Comparison of ENCODE assay signal across 1 cellular context in the genomic region with DNA sequence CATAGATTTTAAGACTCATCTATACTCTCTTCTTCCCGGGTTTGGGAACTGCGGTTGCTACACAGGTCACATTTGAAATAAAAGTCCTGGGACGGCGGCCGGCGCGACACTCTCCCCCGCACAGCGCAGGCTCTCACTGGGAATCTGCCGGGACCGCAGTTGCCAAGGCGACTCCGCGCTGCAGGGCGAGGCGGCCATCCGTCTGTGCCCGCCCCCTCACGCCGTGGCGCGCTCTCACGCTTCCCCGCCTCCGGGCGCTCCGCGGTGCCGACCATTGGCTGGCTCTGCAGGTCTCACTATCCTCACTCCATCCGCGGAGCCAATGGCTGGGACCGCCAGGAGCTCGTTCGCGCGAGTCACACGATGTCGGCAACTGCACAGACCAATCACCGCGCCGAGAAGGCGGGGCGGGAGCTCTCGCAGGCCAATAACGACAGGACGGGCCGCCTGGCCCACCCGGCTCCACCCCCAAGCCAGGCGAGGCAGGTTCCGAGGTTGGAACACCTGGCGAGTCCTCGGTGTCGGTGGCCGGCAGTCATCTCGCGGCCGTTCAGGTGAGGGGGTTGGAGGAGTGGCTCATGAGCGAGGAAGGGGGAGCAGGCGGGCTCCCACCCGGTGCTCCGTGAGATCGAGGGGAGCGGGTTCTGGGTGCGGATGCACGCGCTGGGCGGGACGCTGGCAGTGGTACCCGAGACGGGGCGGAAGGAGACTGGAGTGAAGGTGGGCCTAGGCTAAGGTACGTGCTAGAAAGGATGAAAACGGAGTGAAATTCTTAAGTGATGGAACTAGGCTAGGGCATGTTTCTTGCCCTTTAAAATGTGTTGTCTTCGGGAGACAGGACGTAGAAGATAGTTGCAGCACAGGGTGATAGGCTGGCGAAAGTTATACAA.
TF ChIP-seq lines count a peak whose summit lies in the region.

Gene MSMO1 (plus strand): TSS at position 459 of the 890 bp plus-strand sequence. CDS start 5,702 bp downstream, outside the sequence.

TF ChIP-seq in K562, 482 proteins besides CTCF, POLR2A, EP300 and RAD21 (continued from another document and continues in another):
- no peak for TF ChIP-seq IRF1 (CRISPR knock-in tag; IDR thresholded peaks at IDR 0.05; ENCODE audit: borderline replicate concordance)
- TF ChIP-seq NR1H2 (CRISPR knock-in tag; IDR thresholded peaks at IDR 0.05), result no peak
- TF ChIP-seq CREBBP (IDR thresholded peaks at IDR 0.05; ENCODE audit: low read depth, low read length), result no peak
- peak; percentile 98 for TF ChIP-seq MBD2 (IDR thresholded peaks at IDR 0.05; ENCODE audit: borderline replicate concordance, low read depth)
- TF ChIP-seq ZNF583 (CRISPR knock-in tag; IDR thresholded peaks at IDR 0.05), result no peak
- no peak for TF ChIP-seq NUFIP1 (IDR thresholded peaks at IDR 0.05; ENCODE audit: partially characterized antibody)
- no peak for TF ChIP-seq ETS2 (tag; IDR thresholded peaks at IDR 0.05; ENCODE audit: borderline replicate concordance, poor library complexity, severe bottlenecking)
- peak; percentile 29 for TF ChIP-seq FIP1L1 (IDR thresholded peaks at IDR 0.05; ENCODE audit: low read depth, low read length, poor library complexity, severe bottlenecking)
- TF ChIP-seq RBM39 (optimal IDR thresholded peaks at IDR 0.05; ENCODE audit: low read depth, low read length), result no peak
- no peak for TF ChIP-seq PPARD (CRISPR knock-in tag; IDR thresholded peaks at IDR 0.05)
- TF ChIP-seq, protein P1, sequence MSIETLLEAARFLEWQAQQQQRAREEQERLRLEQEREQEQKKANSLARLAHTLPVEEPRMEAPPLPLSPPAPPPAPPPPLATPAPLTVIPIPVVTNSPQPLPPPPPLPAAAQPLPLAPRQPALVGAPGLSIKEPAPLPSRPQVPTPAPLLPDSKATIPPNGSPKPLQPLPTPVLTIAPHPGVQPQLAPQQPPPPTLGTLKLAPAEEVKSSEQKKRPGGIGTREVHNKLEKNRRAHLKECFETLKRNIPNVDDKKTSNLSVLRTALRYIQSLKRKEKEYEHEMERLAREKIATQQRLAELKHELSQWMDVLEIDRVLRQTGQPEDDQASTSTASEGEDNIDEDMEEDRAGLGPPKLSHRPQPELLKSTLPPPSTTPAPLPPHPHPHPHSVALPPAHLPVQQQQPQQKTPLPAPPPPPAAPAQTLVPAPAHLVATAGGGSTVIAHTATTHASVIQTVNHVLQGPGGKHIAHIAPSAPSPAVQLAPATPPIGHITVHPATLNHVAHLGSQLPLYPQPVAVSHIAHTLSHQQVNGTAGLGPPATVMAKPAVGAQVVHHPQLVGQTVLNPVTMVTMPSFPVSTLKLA (conservative IDR thresholded peaks at IDR 0.05), result peak; percentile 70 to 87
- TF ChIP-seq ARHGAP35 (IDR thresholded peaks at IDR 0.05; ENCODE audit: partially characterized antibody), result peak; percentile 36
- no peak for TF ChIP-seq ARID1B (IDR thresholded peaks at IDR 0.05)
- TF ChIP-seq TEAD2 (tag; IDR thresholded peaks at IDR 0.05), result no peak
- peak; percentile 58 for TF ChIP-seq KDM5B (IDR thresholded peaks at IDR 0.05; ENCODE audit: insufficient replicate concordance, low read depth, low read length)
- TF ChIP-seq ZZZ3 (IDR thresholded peaks at IDR 0.05), result no peak
- no peak for TF ChIP-seq SMAD2 (IDR thresholded peaks at IDR 0.05; ENCODE audit: low read depth, low read length)
- TF ChIP-seq, protein P2, sequence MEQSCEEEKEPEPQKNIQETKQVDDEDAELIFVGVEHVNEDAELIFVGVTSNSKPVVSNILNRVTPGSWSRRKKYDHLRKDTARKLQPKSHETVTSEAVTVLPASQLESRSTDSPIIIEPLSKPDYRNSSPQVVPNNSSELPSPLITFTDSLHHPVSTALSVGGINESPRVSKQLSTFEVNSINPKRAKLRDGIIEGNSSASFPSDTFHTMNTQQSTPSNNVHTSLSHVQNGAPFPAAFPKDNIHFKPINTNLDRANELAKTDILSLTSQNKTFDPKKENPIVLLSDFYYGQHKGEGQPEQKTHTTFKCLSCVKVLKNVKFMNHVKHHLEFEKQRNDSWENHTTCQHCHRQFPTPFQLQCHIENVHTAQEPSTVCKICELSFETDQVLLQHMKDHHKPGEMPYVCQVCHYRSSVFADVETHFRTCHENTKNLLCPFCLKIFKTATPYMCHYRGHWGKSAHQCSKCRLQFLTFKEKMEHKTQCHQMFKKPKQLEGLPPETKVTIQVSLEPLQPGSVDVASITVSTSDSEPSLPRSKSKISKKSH (CRISPR knock-in tag; IDR thresholded peaks at IDR 0.05), result no peak
- TF ChIP-seq HDAC6 (IDR thresholded peaks at IDR 0.05; ENCODE audit: low read depth, low read length), result no peak
- peak; percentile 84 for TF ChIP-seq SMAD4 (CRISPR knock-in tag; conservative IDR thresholded peaks at IDR 0.05)
- TF ChIP-seq, protein P3, sequence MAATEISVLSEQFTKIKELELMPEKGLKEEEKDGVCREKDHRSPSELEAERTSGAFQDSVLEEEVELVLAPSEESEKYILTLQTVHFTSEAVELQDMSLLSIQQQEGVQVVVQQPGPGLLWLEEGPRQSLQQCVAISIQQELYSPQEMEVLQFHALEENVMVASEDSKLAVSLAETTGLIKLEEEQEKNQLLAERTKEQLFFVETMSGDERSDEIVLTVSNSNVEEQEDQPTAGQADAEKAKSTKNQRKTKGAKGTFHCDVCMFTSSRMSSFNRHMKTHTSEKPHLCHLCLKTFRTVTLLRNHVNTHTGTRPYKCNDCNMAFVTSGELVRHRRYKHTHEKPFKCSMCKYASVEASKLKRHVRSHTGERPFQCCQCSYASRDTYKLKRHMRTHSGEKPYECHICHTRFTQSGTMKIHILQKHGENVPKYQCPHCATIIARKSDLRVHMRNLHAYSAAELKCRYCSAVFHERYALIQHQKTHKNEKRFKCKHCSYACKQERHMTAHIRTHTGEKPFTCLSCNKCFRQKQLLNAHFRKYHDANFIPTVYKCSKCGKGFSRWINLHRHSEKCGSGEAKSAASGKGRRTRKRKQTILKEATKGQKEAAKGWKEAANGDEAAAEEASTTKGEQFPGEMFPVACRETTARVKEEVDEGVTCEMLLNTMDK (IDR thresholded peaks at IDR 0.05; ENCODE audit: borderline replicate concordance, insufficient read depth, low read depth, low read length, poor library complexity, severe bottlenecking), result no peak
- peak; percentile 54; the same call in 1 of the 2 replicates for TF ChIP-seq JUND (IDR thresholded peaks at IDR 0.05; ENCODE audit: borderline replicate concordance, low read depth, low read length)
- TF ChIP-seq JUND (tag; IDR thresholded peaks at IDR 0.05; ENCODE audit: borderline replicate concordance, low read depth, low read length), result no peak
- no peak for TF ChIP-seq KAT2B (IDR thresholded peaks at IDR 0.05; ENCODE audit: low read depth, low read length)
- no peak for TF ChIP-seq PTBP1 (IDR thresholded peaks at IDR 0.05; ENCODE audit: low read depth, low read length)
- peak; percentile 75 for TF ChIP-seq HLTF (IDR thresholded peaks at IDR 0.05)
- TF ChIP-seq HNRNPLL (IDR thresholded peaks at IDR 0.05; ENCODE audit: low read depth, low read length, poor library complexity, severe bottlenecking), result peak; percentile 100
- TF ChIP-seq, protein P4, sequence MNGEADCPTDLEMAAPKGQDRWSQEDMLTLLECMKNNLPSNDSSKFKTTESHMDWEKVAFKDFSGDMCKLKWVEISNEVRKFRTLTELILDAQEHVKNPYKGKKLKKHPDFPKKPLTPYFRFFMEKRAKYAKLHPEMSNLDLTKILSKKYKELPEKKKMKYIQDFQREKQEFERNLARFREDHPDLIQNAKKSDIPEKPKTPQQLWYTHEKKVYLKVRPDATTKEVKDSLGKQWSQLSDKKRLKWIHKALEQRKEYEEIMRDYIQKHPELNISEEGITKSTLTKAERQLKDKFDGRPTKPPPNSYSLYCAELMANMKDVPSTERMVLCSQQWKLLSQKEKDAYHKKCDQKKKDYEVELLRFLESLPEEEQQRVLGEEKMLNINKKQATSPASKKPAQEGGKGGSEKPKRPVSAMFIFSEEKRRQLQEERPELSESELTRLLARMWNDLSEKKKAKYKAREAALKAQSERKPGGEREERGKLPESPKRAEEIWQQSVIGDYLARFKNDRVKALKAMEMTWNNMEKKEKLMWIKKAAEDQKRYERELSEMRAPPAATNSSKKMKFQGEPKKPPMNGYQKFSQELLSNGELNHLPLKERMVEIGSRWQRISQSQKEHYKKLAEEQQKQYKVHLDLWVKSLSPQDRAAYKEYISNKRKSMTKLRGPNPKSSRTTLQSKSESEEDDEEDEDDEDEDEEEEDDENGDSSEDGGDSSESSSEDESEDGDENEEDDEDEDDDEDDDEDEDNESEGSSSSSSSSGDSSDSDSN (IDR thresholded peaks at IDR 0.05; ENCODE audit: borderline replicate concordance in 1 of 2, low read depth in 2 of 2, low read length in 2 of 2), result no peak
- peak; percentile 40; the same call in 1 of the 2 replicates for TF ChIP-seq GABPA (tag; conservative IDR thresholded peaks at IDR 0.05; ENCODE audit: low read depth)
- no peak for TF ChIP-seq ID3 (CRISPR knock-in tag; IDR thresholded peaks at IDR 0.05)
- TF ChIP-seq ID3 (tag; IDR thresholded peaks at IDR 0.05), result no peak
- TF ChIP-seq C11orf30 (IDR thresholded peaks at IDR 0.05; ENCODE audit: low read depth), result peak; percentile 36; the same call in 1 of the 2 replicates
- TF ChIP-seq, protein P5, sequence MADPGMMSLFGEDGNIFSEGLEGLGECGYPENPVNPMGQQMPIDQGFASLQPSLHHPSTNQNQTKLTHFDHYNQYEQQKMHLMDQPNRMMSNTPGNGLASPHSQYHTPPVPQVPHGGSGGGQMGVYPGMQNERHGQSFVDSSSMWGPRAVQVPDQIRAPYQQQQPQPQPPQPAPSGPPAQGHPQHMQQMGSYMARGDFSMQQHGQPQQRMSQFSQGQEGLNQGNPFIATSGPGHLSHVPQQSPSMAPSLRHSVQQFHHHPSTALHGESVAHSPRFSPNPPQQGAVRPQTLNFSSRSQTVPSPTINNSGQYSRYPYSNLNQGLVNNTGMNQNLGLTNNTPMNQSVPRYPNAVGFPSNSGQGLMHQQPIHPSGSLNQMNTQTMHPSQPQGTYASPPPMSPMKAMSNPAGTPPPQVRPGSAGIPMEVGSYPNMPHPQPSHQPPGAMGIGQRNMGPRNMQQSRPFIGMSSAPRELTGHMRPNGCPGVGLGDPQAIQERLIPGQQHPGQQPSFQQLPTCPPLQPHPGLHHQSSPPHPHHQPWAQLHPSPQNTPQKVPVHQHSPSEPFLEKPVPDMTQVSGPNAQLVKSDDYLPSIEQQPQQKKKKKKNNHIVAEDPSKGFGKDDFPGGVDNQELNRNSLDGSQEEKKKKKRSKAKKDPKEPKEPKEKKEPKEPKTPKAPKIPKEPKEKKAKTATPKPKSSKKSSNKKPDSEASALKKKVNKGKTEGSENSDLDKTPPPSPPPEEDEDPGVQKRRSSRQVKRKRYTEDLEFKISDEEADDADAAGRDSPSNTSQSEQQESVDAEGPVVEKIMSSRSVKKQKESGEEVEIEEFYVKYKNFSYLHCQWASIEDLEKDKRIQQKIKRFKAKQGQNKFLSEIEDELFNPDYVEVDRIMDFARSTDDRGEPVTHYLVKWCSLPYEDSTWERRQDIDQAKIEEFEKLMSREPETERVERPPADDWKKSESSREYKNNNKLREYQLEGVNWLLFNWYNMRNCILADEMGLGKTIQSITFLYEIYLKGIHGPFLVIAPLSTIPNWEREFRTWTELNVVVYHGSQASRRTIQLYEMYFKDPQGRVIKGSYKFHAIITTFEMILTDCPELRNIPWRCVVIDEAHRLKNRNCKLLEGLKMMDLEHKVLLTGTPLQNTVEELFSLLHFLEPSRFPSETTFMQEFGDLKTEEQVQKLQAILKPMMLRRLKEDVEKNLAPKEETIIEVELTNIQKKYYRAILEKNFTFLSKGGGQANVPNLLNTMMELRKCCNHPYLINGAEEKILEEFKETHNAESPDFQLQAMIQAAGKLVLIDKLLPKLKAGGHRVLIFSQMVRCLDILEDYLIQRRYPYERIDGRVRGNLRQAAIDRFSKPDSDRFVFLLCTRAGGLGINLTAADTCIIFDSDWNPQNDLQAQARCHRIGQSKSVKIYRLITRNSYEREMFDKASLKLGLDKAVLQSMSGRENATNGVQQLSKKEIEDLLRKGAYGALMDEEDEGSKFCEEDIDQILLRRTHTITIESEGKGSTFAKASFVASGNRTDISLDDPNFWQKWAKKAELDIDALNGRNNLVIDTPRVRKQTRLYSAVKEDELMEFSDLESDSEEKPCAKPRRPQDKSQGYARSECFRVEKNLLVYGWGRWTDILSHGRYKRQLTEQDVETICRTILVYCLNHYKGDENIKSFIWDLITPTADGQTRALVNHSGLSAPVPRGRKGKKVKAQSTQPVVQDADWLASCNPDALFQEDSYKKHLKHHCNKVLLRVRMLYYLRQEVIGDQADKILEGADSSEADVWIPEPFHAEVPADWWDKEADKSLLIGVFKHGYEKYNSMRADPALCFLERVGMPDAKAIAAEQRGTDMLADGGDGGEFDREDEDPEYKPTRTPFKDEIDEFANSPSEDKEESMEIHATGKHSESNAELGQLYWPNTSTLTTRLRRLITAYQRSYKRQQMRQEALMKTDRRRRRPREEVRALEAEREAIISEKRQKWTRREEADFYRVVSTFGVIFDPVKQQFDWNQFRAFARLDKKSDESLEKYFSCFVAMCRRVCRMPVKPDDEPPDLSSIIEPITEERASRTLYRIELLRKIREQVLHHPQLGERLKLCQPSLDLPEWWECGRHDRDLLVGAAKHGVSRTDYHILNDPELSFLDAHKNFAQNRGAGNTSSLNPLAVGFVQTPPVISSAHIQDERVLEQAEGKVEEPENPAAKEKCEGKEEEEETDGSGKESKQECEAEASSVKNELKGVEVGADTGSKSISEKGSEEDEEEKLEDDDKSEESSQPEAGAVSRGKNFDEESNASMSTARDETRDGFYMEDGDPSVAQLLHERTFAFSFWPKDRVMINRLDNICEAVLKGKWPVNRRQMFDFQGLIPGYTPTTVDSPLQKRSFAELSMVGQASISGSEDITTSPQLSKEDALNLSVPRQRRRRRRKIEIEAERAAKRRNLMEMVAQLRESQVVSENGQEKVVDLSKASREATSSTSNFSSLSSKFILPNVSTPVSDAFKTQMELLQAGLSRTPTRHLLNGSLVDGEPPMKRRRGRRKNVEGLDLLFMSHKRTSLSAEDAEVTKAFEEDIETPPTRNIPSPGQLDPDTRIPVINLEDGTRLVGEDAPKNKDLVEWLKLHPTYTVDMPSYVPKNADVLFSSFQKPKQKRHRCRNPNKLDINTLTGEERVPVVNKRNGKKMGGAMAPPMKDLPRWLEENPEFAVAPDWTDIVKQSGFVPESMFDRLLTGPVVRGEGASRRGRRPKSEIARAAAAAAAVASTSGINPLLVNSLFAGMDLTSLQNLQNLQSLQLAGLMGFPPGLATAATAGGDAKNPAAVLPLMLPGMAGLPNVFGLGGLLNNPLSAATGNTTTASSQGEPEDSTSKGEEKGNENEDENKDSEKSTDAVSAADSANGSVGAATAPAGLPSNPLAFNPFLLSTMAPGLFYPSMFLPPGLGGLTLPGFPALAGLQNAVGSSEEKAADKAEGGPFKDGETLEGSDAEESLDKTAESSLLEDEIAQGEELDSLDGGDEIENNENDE (IDR thresholded peaks at IDR 0.05; ENCODE audit: low read depth, low read length), result no peak
